In the genomic region with DNA sequence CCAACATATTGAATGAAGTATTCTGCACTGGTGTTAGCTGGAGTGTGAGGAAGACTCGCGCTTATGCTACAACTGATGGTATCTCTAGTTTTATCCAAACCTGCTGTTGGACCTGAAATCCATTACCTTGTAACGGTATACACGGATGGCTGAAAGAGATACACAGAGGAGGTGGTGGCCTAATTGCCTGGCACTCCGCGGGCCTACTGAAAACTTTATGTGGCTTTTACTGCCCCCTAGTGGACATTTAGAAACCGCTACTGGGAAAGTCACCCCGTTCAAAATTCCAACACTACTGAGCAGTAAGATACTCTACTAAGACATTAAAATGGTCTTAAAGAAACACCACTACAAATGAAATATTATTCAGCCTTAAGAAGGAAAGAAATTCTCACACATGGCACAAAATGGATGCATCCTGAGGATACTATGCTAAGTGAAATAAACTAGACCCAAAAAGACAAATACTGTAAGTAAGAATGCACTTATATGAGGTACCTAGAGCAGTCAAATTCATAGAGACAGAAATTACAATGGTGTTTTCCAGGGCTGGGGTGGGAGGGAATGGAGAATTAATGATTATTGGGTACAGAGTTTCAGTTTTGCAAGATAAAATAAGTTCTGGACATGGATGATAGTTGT, we compare ENCODE assay signal across 8 cellular contexts.
A peak's percentile ranks its signal among the peaks of the same experiment; 100 is the strongest.
DNase-seq lines count a peak whose midpoint lies in the region; ATAC-seq and TF ChIP-seq lines count a peak whose summit lies in the region.

No MANE protein-coding gene starts in this region.

- no peak overlapping the region for H3K27ac ChIP-seq in KMS-11
- H3K27ac ChIP-seq in PC-9 = no peak overlapping the region
- H3K27ac ChIP-seq in cardiac muscle cell = no peak overlapping the region
- no peak overlapping the region for H3K27ac ChIP-seq in psoas muscle

- no peak overlapping the region for H3K4me3 Mint-ChIP-seq in activated naive CD8-positive, alpha-beta T cell treated with anti-CD3 and anti-CD28 coated beads, Interleukin-2, amount 10 ng/mL, durations not matched to agents 7 days and 5 days

- no peaks in the 10 kb centered on the region for H3K9me3 Mint-ChIP-seq in activated naive CD8-positive, alpha-beta T cell treated with anti-CD3 and anti-CD28 coated beads, Interleukin-2, amount 10 ng/mL, durations not matched to agents 7 days and 5 days

- H3K9ac ChIP-seq in KMS-11 = no peak overlapping the region

- H3K4me1 ChIP-seq in KMS-11 (ENCODE audit: low read depth, poor library complexity, severe bottlenecking) (no peaks in the 10 kb centered on the region), PC-9 (replicated peaks; ENCODE audit: insufficient read depth) (no peaks in the 10 kb centered on the region), cardiac muscle cell (ENCODE audit: low read depth) (peaks cover 7% of the 10 kb centered on the region), psoas muscle (peaks cover 43% of the 10 kb centered on the region)

- POLR2A ChIA-PET in PC-9 (lab: Charles Lee; ENCODE audit: unreplicated experiment) = no interaction called here
- POLR2A ChIA-PET in activated naive CD8-positive, alpha-beta T cell treated with anti-CD3 and anti-CD28 coated beads, Interleukin-2, amount 10 ng/mL, durations not matched to agents 7 days and 5 days (lab: Charles Lee) = no interaction called here

- no peaks in the 10 kb centered on the region for H3K27me3 Mint-ChIP-seq in activated naive CD8-positive, alpha-beta T cell treated with anti-CD3 and anti-CD28 coated beads, Interleukin-2, amount 10 ng/mL, durations not matched to agents 7 days and 5 days

- no TSS peak for BruUV-seq in PC-9 (replicated peaks; lab: Mats Ljungman, UMichigan)

- CTCF ChIA-PET in PC-9 (lab: Charles Lee) = no interaction called here

- TF ChIP-seq CTCF in KMS-11 (conservative IDR thresholded peaks at IDR 0.05; ENCODE audit: low read depth, low read length) = peak; percentile 96
- TF ChIP-seq CTCF in PC-9 (conservative IDR thresholded peaks at IDR 0.05) = peak; percentile 88
- peak; percentile 76 for TF ChIP-seq CTCF in cardiac muscle cell (IDR thresholded peaks at IDR 0.05; ENCODE audit: low read depth, low read length)
- peak; percentile 85 for TF ChIP-seq CTCF in psoas muscle (IDR thresholded peaks at IDR 0.05)

- peak; percentile 68 to 89 for DNase-seq in NCI-H524 (lab: John Stamatoyannopoulos, UW)
- no peak for DNase-seq in NCI-H524 treated with DMSO at 0.1 percent for 48 hours (lab: John Stamatoyannopoulos, UW)
- peak; percentile 55 for DNase-seq in PC-9
- peak; percentile 37 for DNase-seq in activated naive CD8-positive, alpha-beta T cell treated with anti-CD3 and anti-CD28 coated beads, Interleukin-2, amount 10 ng/mL, durations not matched to agents 7 days and 5 days
- peak; percentile 84 to 91 for DNase-seq in cardiac muscle cell (ENCODE audit: low read depth in 1 of 2, low spot score in 1 of 2)
- DNase-seq in psoas muscle = peak; percentile 43 to 79

- H3K36me3 Mint-ChIP-seq in activated naive CD8-positive, alpha-beta T cell treated with anti-CD3 and anti-CD28 coated beads, Interleukin-2, amount 10 ng/mL, durations not matched to agents 7 days and 5 days = no peaks in the 10 kb centered on the region

- H3F3A ChIP-seq in PC-9 (ENCODE audit: insufficient read depth, low read depth) = no peaks in the 10 kb centered on the region; the same call in 1 of the 2 replicates

- no peaks in the 10 kb centered on the region for H3K79me2 ChIP-seq in KMS-11 (ENCODE audit: insufficient read depth, low read depth)
- no peaks in the 10 kb centered on the region for H3K79me2 ChIP-seq in PC-9 (ENCODE audit: low read depth)

- ATAC-seq in activated naive CD8-positive, alpha-beta T cell treated with anti-CD3 and anti-CD28 coated beads, Interleukin-2, amount 10 ng/mL, durations not matched to agents 7 days and 5 days (ENCODE audit: low read depth) = peak; percentile 74
- peak; percentile 75 to 91 (median 81) for ATAC-seq in psoas muscle
- ATAC-seq in GM18873 (IDR thresholded peaks at IDR 0.05; ENCODE audit: low FRiP score, unreplicated experiment) = no peak

- H3K27ac Mint-ChIP-seq in activated naive CD8-positive, alpha-beta T cell treated with anti-CD3 and anti-CD28 coated beads, Interleukin-2, amount 10 ng/mL, durations not matched to agents 7 days and 5 days = no peak overlapping the region

- H3K4me2 ChIP-seq in KMS-11 (no peak overlapping the region), PC-9 (no peak overlapping the region)

- 13 to 14% (median 13%) methylated on average over 8 of the region's 8 CpGs for WGBS in psoas muscle, 3 donors

- H3K27me3 ChIP-seq in KMS-11 (ENCODE audit: insufficient read depth, low read depth) (no peaks in the 10 kb centered on the region), PC-9 (ENCODE audit: insufficient read depth, low read depth) (no peaks in the 10 kb centered on the region), cardiac muscle cell (no peaks in the 10 kb centered on the region), psoas muscle (ENCODE audit: insufficient read depth in 3 of 3, low read length in 2 of 3) (no peaks in the 10 kb centered on the region)

- H3K9me2 ChIP-seq in PC-9 (ENCODE audit: insufficient read depth) = no peaks in the 10 kb centered on the region

- no peaks in the 10 kb centered on the region for H3K9me3 ChIP-seq in PC-9 (ENCODE audit: insufficient read depth, low read depth)
- H3K9me3 ChIP-seq in cardiac muscle cell (ENCODE audit: low read depth) = no peaks in the 10 kb centered on the region
- no peaks in the 10 kb centered on the region for H3K9me3 ChIP-seq in psoas muscle

- no peaks in the 10 kb centered on the region for H3K4me1 Mint-ChIP-seq in activated naive CD8-positive, alpha-beta T cell treated with anti-CD3 and anti-CD28 coated beads, Interleukin-2, amount 10 ng/mL, durations not matched to agents 7 days and 5 days

- H3K4me3 ChIP-seq in KMS-11 (IDR thresholded peaks at IDR 0.05; ENCODE audit: insufficient read depth, low read depth, low read length) (no peak overlapping the region), PC-9 (no peak overlapping the region), cardiac muscle cell (no peak overlapping the region), psoas muscle (no peak overlapping the region)

- H3K36me3 ChIP-seq in KMS-11 (ENCODE audit: insufficient read depth) = no peaks in the 10 kb centered on the region
- no peaks in the 10 kb centered on the region for H3K36me3 ChIP-seq in PC-9 (ENCODE audit: low read depth)
- H3K36me3 ChIP-seq in cardiac muscle cell = no peaks in the 10 kb centered on the region
- peaks cover 2 to 12% of the 10 kb centered on the region in 2 donors for H3K36me3 ChIP-seq in psoas muscle (ENCODE audit: insufficient read depth in 1 of 2, low read depth in 1 of 2)

- H4K20me1 ChIP-seq in KMS-11 (ENCODE audit: insufficient read depth) = no peaks in the 10 kb centered on the region
- 0 out of 2 replicates have a peak, but pooled peaks cover 2% of the 10 kb centered on the region for H4K20me1 ChIP-seq in PC-9 (ENCODE audit: insufficient read depth)

- H2AFZ ChIP-seq in KMS-11 (ENCODE audit: low read depth) (no peak overlapping the region), PC-9 (no peak overlapping the region)

- intact Hi-C loops in PC-9 (cut with micrococcal nuclease; ENCODE audit: unreplicated experiment) = loop anchor here (1.0 to 5.0 kb wide), 7 partner anchors 227 to 446 kb away; no protein-coding TSS in a partner anchor
- intact Hi-C loops in psoas muscle (cut with DNase I) = loop anchor here (1.0 to 10.0 kb wide), 7 partner anchors 128 to 446 kb away; no protein-coding TSS in a partner anchor
